In the genomic region with DNA sequence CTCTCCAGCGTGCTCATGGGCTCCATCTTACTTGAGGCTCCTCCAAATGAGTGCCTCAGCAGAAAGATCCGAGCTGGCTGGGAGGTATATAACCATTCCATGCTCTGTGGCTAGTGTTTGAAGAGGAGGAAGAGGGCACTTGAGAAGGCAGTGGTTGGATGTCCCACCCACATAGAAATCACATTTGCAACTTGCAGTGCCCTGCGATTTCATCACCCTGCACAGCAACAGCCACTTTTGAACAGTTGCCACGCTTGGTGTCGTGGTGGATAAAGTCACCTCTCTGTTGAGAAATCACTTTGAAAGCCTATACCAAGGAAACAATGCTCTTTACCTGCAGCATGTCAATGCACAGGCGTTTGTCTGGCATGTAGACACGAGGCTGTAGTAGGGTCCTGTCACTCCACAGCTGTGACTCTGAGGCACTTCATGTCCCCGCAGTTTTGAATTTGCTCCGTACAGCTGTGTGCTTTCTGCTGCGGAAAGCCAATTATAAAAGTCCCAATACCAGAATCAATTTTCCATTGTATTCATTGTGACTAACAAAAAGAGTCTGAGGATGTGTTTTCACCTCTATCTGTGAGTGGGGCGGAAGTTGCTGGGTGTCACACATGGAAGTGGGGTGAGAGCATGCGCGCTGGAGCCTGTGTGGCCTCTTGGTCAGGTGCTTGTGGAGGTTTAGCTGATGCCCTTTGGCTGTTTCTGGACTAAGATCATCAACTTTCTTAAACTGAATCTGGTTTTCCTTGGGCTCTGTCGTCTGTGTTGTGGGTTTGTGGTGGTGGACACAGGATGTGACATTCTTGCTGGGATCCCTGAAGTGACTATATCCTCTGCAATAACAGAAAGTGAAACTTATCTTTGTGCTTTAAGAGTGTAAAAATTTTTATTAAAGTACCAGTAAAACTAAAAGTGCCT, we compare ENCODE assay signal across 8 cellular contexts. TPM values are rescaled to one million over a fixed set of nuclear protein-coding genes. Genes with fewer than 3 reads are reported as not detected.
A peak's percentile ranks its signal among the peaks of the same experiment; 100 is the strongest.
DNase-seq lines count a peak whose midpoint lies in the region; ATAC-seq and TF ChIP-seq lines count a peak whose summit lies in the region.

No MANE protein-coding gene starts in this region.

- H3K27ac ChIP-seq in DND-41 (ENCODE audit: low read length) (peak overlapping the region; percentile 94), endodermal cell (ENCODE audit: low read depth, low read length) (no peak overlapping the region), neural progenitor cell (no peak overlapping the region), suprapubic skin (peak overlapping the region; percentile 76)

- no peak for TF ChIP-seq POLR2A in suprapubic skin (IDR thresholded peaks at IDR 0.05)

- H3K36me3 ChIP-seq in DND-41 (ENCODE audit: insufficient read depth, low read length) (peaks cover 47% of the 10 kb centered on the region), endodermal cell (ENCODE audit: control insufficient read depth, insufficient read depth, low read length) (peaks cover 62% of the 10 kb centered on the region), neural progenitor cell (peaks cover 9% of the 10 kb centered on the region), suprapubic skin (peaks cover 33% of the 10 kb centered on the region)

- H3K79me2 ChIP-seq in DND-41 (ENCODE audit: insufficient read depth, low read length), result peaks cover 56% of the 10 kb centered on the region
- H3K79me2 ChIP-seq in neural progenitor cell (ENCODE audit: low read depth), result peaks cover 43% of the 10 kb centered on the region

- no peak for TF ChIP-seq CTCF in DND-41 (IDR thresholded peaks at IDR 0.05; ENCODE audit: borderline replicate concordance, extremely low read depth, low read length, poor library complexity, severe bottlenecking)
- TF ChIP-seq CTCF in LNCaP clone FGC (IDR thresholded peaks at IDR 0.05; ENCODE audit: control insufficient read depth, extremely low read depth, insufficient read depth), result no peak
- TF ChIP-seq CTCF in endodermal cell (conservative IDR thresholded peaks at IDR 0.05), result no peak
- TF ChIP-seq CTCF in neural progenitor cell (IDR thresholded peaks at IDR 0.05), result no peak
- no peak for TF ChIP-seq CTCF in suprapubic skin (IDR thresholded peaks at IDR 0.05)

- H3K27ac Mint-ChIP-seq in endodermal cell (peak overlapping the region; percentile 53), neural progenitor cell (no peak overlapping the region)

- DNase-seq in DND-41 (peak; percentile 79), LNCaP clone FGC (ENCODE audit: low read depth) (peak; percentile 34), endodermal cell (no peak), neural progenitor cell (ENCODE audit: low spot score) (no peak), suprapubic skin (ENCODE audit: low spot score in 2 of 2) (peak; percentile 36 to 79), OCI-M2 (lab: John Stamatoyannopoulos, UW; ENCODE audit: unreplicated experiment) (no peak)
- peak; percentile 73 to 75 for DNase-seq in activated CD4-positive, alpha-beta T cell treated with anti-CD3 and anti-CD28 coated beads, Interleukin-2, amount 50 U/mL, for 4 hours

- H3K4me1 Mint-ChIP-seq in endodermal cell (peaks cover 42% of the 10 kb centered on the region), neural progenitor cell (peaks cover 18% of the 10 kb centered on the region)

- H3K4me2 ChIP-seq in DND-41 (ENCODE audit: insufficient read depth, low read length), result peak overlapping the region; percentile 98
- H3K4me2 ChIP-seq in neural progenitor cell, result no peak overlapping the region

- H3K4me3 ChIP-seq in DND-41 (ENCODE audit: low read depth in 1 of 2, low read length in 2 of 2) (peak overlapping the region; percentile 23 to 91; a peak in 3 of 4 replicates), LNCaP clone FGC (ENCODE audit: low read depth, low read length) (peak overlapping the region; percentile 56), endodermal cell (ENCODE audit: low read length) (peak overlapping the region; percentile 61), neural progenitor cell (no peak overlapping the region), suprapubic skin (peak overlapping the region; percentile 22)

- H3K4me1 ChIP-seq in DND-41 (ENCODE audit: insufficient read depth, low read length) (peaks cover 48% of the 10 kb centered on the region), endodermal cell (ENCODE audit: control insufficient read depth, insufficient read depth, low read length) (peaks cover 6% of the 10 kb centered on the region), neural progenitor cell (no peaks in the 10 kb centered on the region), suprapubic skin (peaks cover 47% of the 10 kb centered on the region)

- no peaks in the 10 kb centered on the region for H3K9me3 ChIP-seq in DND-41 (ENCODE audit: insufficient read depth, low read length, severe bottlenecking)
- no peaks in the 10 kb centered on the region for H3K9me3 ChIP-seq in endodermal cell (ENCODE audit: control insufficient read depth, low read length)
- no peaks in the 10 kb centered on the region for H3K9me3 ChIP-seq in neural progenitor cell (ENCODE audit: low read depth)
- no peaks in the 10 kb centered on the region for H3K9me3 ChIP-seq in suprapubic skin

- H3K4me3 Mint-ChIP-seq in endodermal cell, result peak overlapping the region; percentile 27
- peak overlapping the region; percentile 69 for H3K4me3 Mint-ChIP-seq in neural progenitor cell

- H2AFZ ChIP-seq in DND-41 (ENCODE audit: low read depth, low read length), result peak overlapping the region; percentile 73
- no peak overlapping the region for H2AFZ ChIP-seq in neural progenitor cell (replicated peaks)

- no peak for TF ChIP-seq EP300 in suprapubic skin (IDR thresholded peaks at IDR 0.05)

- WGBS in endodermal cell (ENCODE audit: insufficient coverage in 1 of 2, insufficient read length in 1 of 2), 2 experiments, result 90 to 98% methylated on average over 10 to 14 of the region's 14 CpGs
- 57% methylated on average over 14 of the region's 14 CpGs for whole genome bisulfite sequencing in suprapubic skin

- H3K36me3 Mint-ChIP-seq in endodermal cell (ENCODE audit: low read depth) (peaks cover 58% of the 10 kb centered on the region), neural progenitor cell (peaks cover 10% of the 10 kb centered on the region)

- ATAC-seq in DND-41 (ENCODE audit: insufficient read depth, low read depth) (peak; percentile 59), GM21576 (IDR thresholded peaks at IDR 0.05; ENCODE audit: unreplicated experiment) (peak; percentile 38)

- no peaks in the 10 kb centered on the region for H3K27me3 Mint-ChIP-seq in endodermal cell (ENCODE audit: insufficient read depth)
- peaks cover 3% of the 10 kb centered on the region for H3K27me3 Mint-ChIP-seq in neural progenitor cell (ENCODE audit: insufficient read depth, low read depth)

- H3K27me3 ChIP-seq in DND-41 (ENCODE audit: insufficient read depth, low read length, poor library complexity) (peaks cover under 1% of the 10 kb centered on the region), endodermal cell (ENCODE audit: control insufficient read depth, insufficient read depth, low read length, poor library complexity, severe bottlenecking) (no peaks in the 10 kb centered on the region), neural progenitor cell (no peaks in the 10 kb centered on the region), suprapubic skin (no peaks in the 10 kb centered on the region)

- H3K9ac ChIP-seq in DND-41 (ENCODE audit: low read depth, low read length) (peak overlapping the region; percentile 61), endodermal cell (ENCODE audit: extremely low read depth, low read length, poor library complexity, severe bottlenecking) (no peak overlapping the region), neural progenitor cell (no peak overlapping the region)

- H4K20me1 ChIP-seq in DND-41 (ENCODE audit: insufficient read depth, low read length) (no peaks in the 10 kb centered on the region), neural progenitor cell (ENCODE audit: low read depth) (peaks cover 20% of the 10 kb centered on the region)

- H3F3A ChIP-seq in neural progenitor cell (ENCODE audit: low read depth), result peaks cover 8% of the 10 kb centered on the region

- H3K9me3 Mint-ChIP-seq in endodermal cell, result no peaks in the 10 kb centered on the region
- no peaks in the 10 kb centered on the region for H3K9me3 Mint-ChIP-seq in neural progenitor cell

RNA-seq across cellular contexts. Expression of a gene that starts 2.8 kb away (rescaled TPM):
- 100 to 1,000 TPM; 385 to 416 TPM for total RNA-seq in endodermal cell
- polyA plus RNA-seq in endodermal cell (2013, experiment 1 of 2), result 105 TPM
- 105 TPM for polyA plus RNA-seq in endodermal cell (2013, experiment 2 of 2)
- 56.1 and 69.7 TPM in 2 replicates for total RNA-seq in neural progenitor cell (ENCODE audit: low replicate concordance)
- 10 to 100 TPM; 58.4 to 79.9 (median 69.5) TPM for total RNA-seq in suprapubic skin

RNA-seq across cellular contexts. Expression of a gene that starts 35.3 kb away (rescaled TPM):
- under 1 TPM in 1 of 2 donors, not detected in 1; 0.51 TPM for total RNA-seq in endodermal cell
- polyA plus RNA-seq in endodermal cell (2013, experiment 1 of 2), result 0.07 TPM
- polyA plus RNA-seq in endodermal cell (2013, experiment 2 of 2), result not detected
- total RNA-seq in neural progenitor cell (ENCODE audit: low replicate concordance), result not detected in 2 replicates
- 1 to 10 TPM in 1 of 4 donors, under 1 TPM in 2, not detected in 1; 0.21 to 1.1 (median 0.97) TPM for total RNA-seq in suprapubic skin

RNA-seq across cellular contexts. Expression of a gene that starts 41.9 kb away (rescaled TPM):
- under 1 TPM in 1 of 2 donors, not detected in 1; 0.13 TPM for total RNA-seq in endodermal cell
- polyA plus RNA-seq in endodermal cell (2013, experiment 1 of 2), result 0.71 TPM
- 0.99 TPM for polyA plus RNA-seq in endodermal cell (2013, experiment 2 of 2)
- 12.9 and 13.7 TPM in 2 replicates for total RNA-seq in neural progenitor cell (ENCODE audit: low replicate concordance)
- 1 to 10 TPM; 1.8 to 4.1 (median 3.5) TPM for total RNA-seq in suprapubic skin

Comparison
In these comparisons a context has a peak if more than half of its experiments do, and no peak if none do; other contexts are left out.
1. DNase-seq: peak in DND-41 (single experiment), LNCaP clone FGC (single experiment), activated CD4-positive, alpha-beta T cell treated with anti-CD3 and anti-CD28 coated beads, Interleukin-2, amount 50 U/mL, for 4 hours (2 of 2) and suprapubic skin (2 of 2); none in endodermal cell (single experiment), neural progenitor cell (single experiment) and OCI-M2 (single experiment).
2. H3K27ac ChIP-seq: peak in DND-41 (single experiment) and suprapubic skin (single experiment); none in endodermal cell (single experiment) and neural progenitor cell (single experiment).